ENCODE assay signal across 1 cellular context in genomic region chr13:93966267-93966936, GRCh38.
TF ChIP-seq lines count a peak whose summit lies in the region.

No MANE protein-coding gene starts in this region.

TF ChIP-seq in HepG2, 621 proteins besides CTCF, POLR2A, EP300 and RAD21 (continued from another document and continues in another):
- TF ChIP-seq PRDM10 (CRISPR knock-in tag; IDR thresholded peaks at IDR 0.05; ENCODE audit: low read depth) (peak; percentile 48; the same call in 1 of the 2 replicates), ZNF614 (CRISPR knock-in tag; IDR thresholded peaks at IDR 0.05; ENCODE audit: borderline replicate concordance) (peak; percentile 79; the same call in 1 of the 2 replicates), ZMYM4 (CRISPR knock-in tag; IDR thresholded peaks at IDR 0.05) (peak; percentile 79), AHDC1 (CRISPR knock-in tag; IDR thresholded peaks at IDR 0.05; ENCODE audit: borderline replicate concordance) (peak; percentile 95), ZBTB20 (CRISPR knock-in tag; IDR thresholded peaks at IDR 0.05; ENCODE audit: borderline replicate concordance, low read depth) (peak; percentile 93; the same call in 1 of the 2 replicates), SALL1 (CRISPR knock-in tag; IDR thresholded peaks at IDR 0.05) (peak; percentile 51; the same call in 1 of the 2 replicates), FOXO1 (CRISPR knock-in tag; IDR thresholded peaks at IDR 0.05) (peak; percentile 84), MIER3 (CRISPR knock-in tag; IDR thresholded peaks at IDR 0.05; ENCODE audit: borderline replicate concordance) (peak; percentile 66; the same call in 1 of the 2 replicates), CREM (IDR thresholded peaks at IDR 0.05) (peak; percentile 64; the same call in 1 of the 2 replicates), CREM (CRISPR knock-in tag; IDR thresholded peaks at IDR 0.05) (no peak), MYNN (CRISPR knock-in tag; IDR thresholded peaks at IDR 0.05; ENCODE audit: low read depth) (peak; percentile 97), MEF2D (CRISPR knock-in tag; IDR thresholded peaks at IDR 0.05) (0 out of 2 replicates have a peak, but pooled peaks have one; percentile 24), GATAD2A (CRISPR knock-in tag; IDR thresholded peaks at IDR 0.05) (peak; percentile 91), ZNF484 (CRISPR knock-in tag; IDR thresholded peaks at IDR 0.05; ENCODE audit: borderline replicate concordance, low read depth) (no peak), FOXA3 (CRISPR knock-in tag; IDR thresholded peaks at IDR 0.05) (peak; percentile 90), ISL2 (CRISPR knock-in tag; IDR thresholded peaks at IDR 0.05) (peak; percentile 59; the same call in 1 of the 2 replicates), SCMH1 (CRISPR knock-in tag; IDR thresholded peaks at IDR 0.05; ENCODE audit: borderline replicate concordance) (no peak), ZNF710 (CRISPR knock-in tag; IDR thresholded peaks at IDR 0.05; ENCODE audit: borderline replicate concordance) (0 out of 2 replicates have a peak, but pooled peaks have one; percentile 2), MIXL1 (CRISPR knock-in tag; IDR thresholded peaks at IDR 0.05) (peak; percentile 76), ZNF530 (CRISPR knock-in tag; IDR thresholded peaks at IDR 0.05; ENCODE audit: low read depth) (no peak), TCF12 (IDR thresholded peaks at IDR 0.05) (no peak), TCF12 (CRISPR knock-in tag; IDR thresholded peaks at IDR 0.05) (no peak)
- TF ChIP-seq, protein P1, sequence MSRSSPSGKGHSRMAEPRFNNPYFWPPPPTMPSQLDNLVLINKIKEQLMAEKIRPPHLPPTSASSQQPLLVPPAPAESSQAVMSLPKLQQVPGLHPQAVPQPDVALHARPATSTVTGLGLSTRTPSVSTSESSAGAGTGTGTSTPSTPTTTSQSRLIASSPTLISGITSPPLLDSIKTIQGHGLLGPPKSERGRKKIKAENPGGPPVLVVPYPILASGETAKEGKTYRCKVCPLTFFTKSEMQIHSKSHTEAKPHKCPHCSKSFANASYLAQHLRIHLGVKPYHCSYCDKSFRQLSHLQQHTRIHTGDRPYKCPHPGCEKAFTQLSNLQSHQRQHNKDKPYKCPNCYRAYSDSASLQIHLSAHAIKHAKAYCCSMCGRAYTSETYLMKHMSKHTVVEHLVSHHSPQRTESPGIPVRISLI (CRISPR knock-in tag; IDR thresholded peaks at IDR 0.05; ENCODE audit: borderline replicate concordance): 0 out of 2 replicates have a peak, but pooled peaks have one; percentile 24
- TF ChIP-seq, protein P2, sequence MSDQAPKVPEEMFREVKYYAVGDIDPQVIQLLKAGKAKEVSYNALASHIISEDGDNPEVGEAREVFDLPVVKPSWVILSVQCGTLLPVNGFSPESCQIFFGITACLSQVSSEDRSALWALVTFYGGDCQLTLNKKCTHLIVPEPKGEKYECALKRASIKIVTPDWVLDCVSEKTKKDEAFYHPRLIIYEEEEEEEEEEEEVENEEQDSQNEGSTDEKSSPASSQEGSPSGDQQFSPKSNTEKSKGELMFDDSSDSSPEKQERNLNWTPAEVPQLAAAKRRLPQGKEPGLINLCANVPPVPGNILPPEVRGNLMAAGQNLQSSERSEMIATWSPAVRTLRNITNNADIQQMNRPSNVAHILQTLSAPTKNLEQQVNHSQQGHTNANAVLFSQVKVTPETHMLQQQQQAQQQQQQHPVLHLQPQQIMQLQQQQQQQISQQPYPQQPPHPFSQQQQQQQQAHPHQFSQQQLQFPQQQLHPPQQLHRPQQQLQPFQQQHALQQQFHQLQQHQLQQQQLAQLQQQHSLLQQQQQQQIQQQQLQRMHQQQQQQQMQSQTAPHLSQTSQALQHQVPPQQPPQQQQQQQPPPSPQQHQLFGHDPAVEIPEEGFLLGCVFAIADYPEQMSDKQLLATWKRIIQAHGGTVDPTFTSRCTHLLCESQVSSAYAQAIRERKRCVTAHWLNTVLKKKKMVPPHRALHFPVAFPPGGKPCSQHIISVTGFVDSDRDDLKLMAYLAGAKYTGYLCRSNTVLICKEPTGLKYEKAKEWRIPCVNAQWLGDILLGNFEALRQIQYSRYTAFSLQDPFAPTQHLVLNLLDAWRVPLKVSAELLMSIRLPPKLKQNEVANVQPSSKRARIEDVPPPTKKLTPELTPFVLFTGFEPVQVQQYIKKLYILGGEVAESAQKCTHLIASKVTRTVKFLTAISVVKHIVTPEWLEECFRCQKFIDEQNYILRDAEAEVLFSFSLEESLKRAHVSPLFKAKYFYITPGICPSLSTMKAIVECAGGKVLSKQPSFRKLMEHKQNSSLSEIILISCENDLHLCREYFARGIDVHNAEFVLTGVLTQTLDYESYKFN (CRISPR knock-in tag; conservative IDR thresholded peaks at IDR 0.05): peak; percentile 75
- TF ChIP-seq, protein P3, sequence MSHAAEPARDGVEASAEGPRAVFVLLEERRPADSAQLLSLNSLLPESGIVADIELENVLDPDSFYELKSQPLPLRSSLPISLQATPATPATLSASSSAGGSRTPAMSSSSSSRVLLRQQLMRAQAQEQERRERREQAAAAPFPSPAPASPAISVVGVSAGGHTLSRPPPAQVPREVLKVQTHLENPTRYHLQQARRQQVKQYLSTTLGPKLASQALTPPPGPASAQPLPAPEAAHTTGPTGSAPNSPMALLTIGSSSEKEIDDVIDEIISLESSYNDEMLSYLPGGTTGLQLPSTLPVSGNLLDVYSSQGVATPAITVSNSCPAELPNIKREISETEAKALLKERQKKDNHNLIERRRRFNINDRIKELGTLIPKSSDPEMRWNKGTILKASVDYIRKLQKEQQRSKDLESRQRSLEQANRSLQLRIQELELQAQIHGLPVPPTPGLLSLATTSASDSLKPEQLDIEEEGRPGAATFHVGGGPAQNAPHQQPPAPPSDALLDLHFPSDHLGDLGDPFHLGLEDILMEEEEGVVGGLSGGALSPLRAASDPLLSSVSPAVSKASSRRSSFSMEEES (CRISPR knock-in tag; IDR thresholded peaks at IDR 0.05): 0 out of 2 replicates have a peak, but pooled peaks have one; percentile 28
- TF ChIP-seq, protein P4, sequence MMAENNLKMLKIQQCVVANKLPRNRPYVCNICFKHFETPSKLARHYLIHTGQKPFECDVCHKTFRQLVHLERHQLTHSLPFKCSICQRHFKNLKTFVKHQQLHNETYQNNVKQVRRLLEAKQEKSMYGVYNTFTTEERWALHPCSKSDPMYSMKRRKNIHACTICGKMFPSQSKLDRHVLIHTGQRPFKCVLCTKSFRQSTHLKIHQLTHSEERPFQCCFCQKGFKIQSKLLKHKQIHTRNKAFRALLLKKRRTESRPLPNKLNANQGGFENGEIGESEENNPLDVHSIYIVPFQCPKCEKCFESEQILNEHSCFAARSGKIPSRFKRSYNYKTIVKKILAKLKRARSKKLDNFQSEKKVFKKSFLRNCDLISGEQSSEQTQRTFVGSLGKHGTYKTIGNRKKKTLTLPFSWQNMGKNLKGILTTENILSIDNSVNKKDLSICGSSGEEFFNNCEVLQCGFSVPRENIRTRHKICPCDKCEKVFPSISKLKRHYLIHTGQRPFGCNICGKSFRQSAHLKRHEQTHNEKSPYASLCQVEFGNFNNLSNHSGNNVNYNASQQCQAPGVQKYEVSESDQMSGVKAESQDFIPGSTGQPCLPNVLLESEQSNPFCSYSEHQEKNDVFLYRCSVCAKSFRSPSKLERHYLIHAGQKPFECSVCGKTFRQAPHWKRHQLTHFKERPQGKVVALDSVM (CRISPR knock-in tag; IDR thresholded peaks at IDR 0.05): peak; percentile 94
- TF ChIP-seq, protein P5, sequence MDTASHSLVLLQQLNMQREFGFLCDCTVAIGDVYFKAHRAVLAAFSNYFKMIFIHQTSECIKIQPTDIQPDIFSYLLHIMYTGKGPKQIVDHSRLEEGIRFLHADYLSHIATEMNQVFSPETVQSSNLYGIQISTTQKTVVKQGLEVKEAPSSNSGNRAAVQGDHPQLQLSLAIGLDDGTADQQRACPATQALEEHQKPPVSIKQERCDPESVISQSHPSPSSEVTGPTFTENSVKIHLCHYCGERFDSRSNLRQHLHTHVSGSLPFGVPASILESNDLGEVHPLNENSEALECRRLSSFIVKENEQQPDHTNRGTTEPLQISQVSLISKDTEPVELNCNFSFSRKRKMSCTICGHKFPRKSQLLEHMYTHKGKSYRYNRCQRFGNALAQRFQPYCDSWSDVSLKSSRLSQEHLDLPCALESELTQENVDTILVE (CRISPR knock-in tag; IDR thresholded peaks at IDR 0.05): peak; percentile 44; the same call in 1 of the 2 replicates
